In the genomic region with DNA sequence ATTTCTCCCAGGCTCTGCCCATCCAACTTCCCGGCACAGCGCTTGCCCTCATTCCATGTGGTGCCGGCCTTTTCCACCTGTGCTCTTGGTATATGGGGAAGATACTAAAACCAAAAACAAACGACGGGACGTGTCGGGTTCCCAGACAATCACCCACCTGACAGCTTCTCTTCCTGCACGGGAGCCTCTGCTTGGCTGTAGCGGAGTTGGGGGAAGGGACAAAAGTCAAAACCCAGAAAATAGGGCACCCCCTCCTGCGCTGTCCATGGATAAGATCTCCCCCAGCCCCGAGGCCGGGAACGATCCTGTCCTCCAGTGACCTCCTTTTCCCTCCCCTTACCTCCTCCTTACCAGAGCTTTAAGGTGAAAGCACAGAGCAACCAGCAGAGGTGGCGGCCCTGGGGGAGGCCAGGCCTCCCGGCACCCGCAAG, we compare ENCODE assay signal across 1 cellular context.
A peak's percentile ranks its signal among the peaks of the same experiment; 100 is the strongest.
TF ChIP-seq lines count a peak whose summit lies in the region.

No MANE protein-coding gene starts in this region.

TF ChIP-seq in endothelial cell of umbilical vein, 7 proteins besides CTCF, POLR2A, EP300 and RAD21:
- TF ChIP-seq POLR2AphosphoS5 (IDR thresholded peaks at IDR 0.05; ENCODE audit: insufficient read depth, low read depth, low read length), result no peak
- TF ChIP-seq, protein P1, sequence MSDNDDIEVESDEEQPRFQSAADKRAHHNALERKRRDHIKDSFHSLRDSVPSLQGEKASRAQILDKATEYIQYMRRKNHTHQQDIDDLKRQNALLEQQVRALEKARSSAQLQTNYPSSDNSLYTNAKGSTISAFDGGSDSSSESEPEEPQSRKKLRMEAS (IDR thresholded peaks at IDR 0.05; ENCODE audit: insufficient read depth, insufficient read length), result no peak
- TF ChIP-seq EZH2 (IDR thresholded peaks at IDR 0.05; ENCODE audit: borderline replicate concordance, low read depth, low read length, severe bottlenecking), result no peak
- TF ChIP-seq FOS (IDR thresholded peaks at IDR 0.05; ENCODE audit: borderline replicate concordance, insufficient read depth, low read length), result no peak
- no peak for TF ChIP-seq JUN (IDR thresholded peaks at IDR 0.05; ENCODE audit: borderline replicate concordance, insufficient read depth, insufficient read length, low read depth)
- TF ChIP-seq MYC (IDR thresholded peaks at IDR 0.05; ENCODE audit: low read depth, low read length), result no peak
- peak; percentile 14 for TF ChIP-seq GATA2 (IDR thresholded peaks at IDR 0.05; ENCODE audit: insufficient read depth, insufficient read length, low read depth, low read length)
